ENCODE assay signal across 8 cellular contexts in genomic region chr19:18637644-18638630, GRCh38. TPM values are rescaled to one million over a fixed set of nuclear protein-coding genes. Genes with fewer than 3 reads are reported as not detected.
A peak's percentile ranks its signal among the peaks of the same experiment; 100 is the strongest.
DNase-seq lines count a peak whose midpoint lies in the region; ATAC-seq and TF ChIP-seq lines count a peak whose summit lies in the region.

No MANE protein-coding gene starts in this region.

- no TSS peak for BruUV-seq in A673 (replicated peaks; lab: Mats Ljungman, UMichigan)

- POLR2A ChIA-PET in A673 (lab: Charles Lee; ENCODE audit: low non-redundant PET): no interaction called here
- POLR2A ChIA-PET in T-cell (lab: Charles Lee): no interaction called here

- H3K27me3 Mint-ChIP-seq in T-cell (no peaks in the 10 kb centered on the region), glutamatergic neuron (ENCODE audit: unreplicated experiment) (peaks cover 18% of the 10 kb centered on the region)

- H3K27ac ChIP-seq in A673 (ENCODE audit: low read depth, low read length, poor library complexity, severe bottlenecking): peak overlapping the region; percentile 94
- peak overlapping the region in 13 of 21 experiments; percentile 56 to 91 (median 85) for H3K27ac ChIP-seq in skin epidermis

- H3K4me3 ChIP-seq in A673 (ENCODE audit: low read depth, low read length, poor library complexity, severe bottlenecking) (peak overlapping the region; percentile 99), GM12864 (ENCODE audit: low read depth, low read length) (peak overlapping the region; percentile 85), skin epidermis (peak overlapping the region; percentile 43 to 82 (median 70))

- H3K4me1 Mint-ChIP-seq in T-cell: peaks cover 32 to 39% (median 33%) of the 10 kb centered on the region in 3 donors
- H3K4me1 Mint-ChIP-seq in glutamatergic neuron (ENCODE audit: low read depth, unreplicated experiment): peaks cover 20% of the 10 kb centered on the region

- intact Hi-C loops in A673 (cut with micrococcal nuclease; ENCODE audit: unreplicated experiment): no loop called here

- H3K36me3 ChIP-seq in A673 (ENCODE audit: insufficient read depth, low read length, poor library complexity, severe bottlenecking): no peaks in the 10 kb centered on the region

- DNase-seq in A673 (ENCODE audit: low spot score) (no peak), GM12864 (ENCODE audit: low read depth) (no peak), T-cell (no peak), glutamatergic neuron (no peak), foreskin melanocyte (no peak), H4 (ENCODE audit: low spot score) (no peak)

- TF ChIP-seq CTCF in A673 (conservative IDR thresholded peaks at IDR 0.05; ENCODE audit: low read depth, low read length) (no peak), GM12864 (IDR thresholded peaks at IDR 0.05; ENCODE audit: low read depth, low read length, missing control alignments) (no peak), glutamatergic neuron (IDR thresholded peaks at IDR 0.05; ENCODE audit: partially characterized antibody, unreplicated experiment) (no peak)

- H3K4me3 Mint-ChIP-seq in T-cell: peak overlapping the region; percentile 82 to 84 (median 84)
- H3K4me3 Mint-ChIP-seq in glutamatergic neuron (ENCODE audit: unreplicated experiment): peak overlapping the region; percentile 79

- H3K27me3 ChIP-seq in A673 (replicated peaks; ENCODE audit: insufficient read depth, low read depth, low read length, poor library complexity): no peaks in the 10 kb centered on the region

- H3K9me3 Mint-ChIP-seq in T-cell (no peaks in the 10 kb centered on the region), glutamatergic neuron (ENCODE audit: unreplicated experiment) (peaks cover 20% of the 10 kb centered on the region)

- H3K4me1 ChIP-seq in A673 (ENCODE audit: insufficient read depth, low read length, poor library complexity, severe bottlenecking): peaks cover 13% of the 10 kb centered on the region

- H3K36me3 Mint-ChIP-seq in T-cell: no peaks in the 10 kb centered on the region
- no peaks in the 10 kb centered on the region for H3K36me3 Mint-ChIP-seq in glutamatergic neuron (ENCODE audit: unreplicated experiment)

- peak overlapping the region; percentile 75 to 88 for H3K27ac Mint-ChIP-seq in T-cell
- H3K27ac Mint-ChIP-seq in glutamatergic neuron (ENCODE audit: unreplicated experiment): no peak overlapping the region

- CTCF ChIA-PET in A673 (lab: Charles Lee): no interaction called here
- CTCF ChIA-PET in T-cell (lab: Charles Lee): no interaction called here

- no peaks in the 10 kb centered on the region for H3K9me3 ChIP-seq in A673 (ENCODE audit: low read depth, low read length, poor library complexity, severe bottlenecking)

- ATAC-seq in T-cell (replicated peaks in 1 of 4): no peak
- ATAC-seq in GM19023 (IDR thresholded peaks at IDR 0.05; ENCODE audit: unreplicated experiment): no peak

RNA-seq across cellular contexts. Expression of gene KLHL26, which starts 1.1 kb away (rescaled TPM):
- total RNA-seq in A673 (2021) (16.3 and 16.8 TPM in 2 replicates), T-cell (10 to 100 TPM in 4 of 5 donors, 1 to 10 TPM in 1; 8.8 to 16.4 (median 14.1) TPM), glutamatergic neuron (ENCODE audit: unreplicated experiment) (12.0 TPM)
- total RNA-seq in H4 (2014; rRNA removed; shearing (Covaris generic)): 2.3 and 5.7 TPM in 2 replicates

RNA-seq across cellular contexts. Expression of gene TMEM59L, which starts 25.3 kb away (rescaled TPM):
- total RNA-seq in A673 (2021): 9.3 and 18.0 TPM in 2 replicates
- under 1 TPM in 2 of 5 donors, not detected in 3; 0.38 to 0.40 TPM for total RNA-seq in T-cell
- 92.3 TPM for total RNA-seq in glutamatergic neuron (ENCODE audit: unreplicated experiment)
- 1.2 and 3.2 TPM in 2 replicates for total RNA-seq in H4 (2014; rRNA removed; shearing (Covaris generic))

RNA-seq across cellular contexts. Expression of gene CRLF1, which starts 31.3 kb away (rescaled TPM):
- 192 and 305 TPM in 2 replicates for total RNA-seq in A673 (2021)
- total RNA-seq in T-cell: under 1 TPM in 2 of 5 donors, not detected in 3; 0.56 to 0.73 TPM
- total RNA-seq in glutamatergic neuron (ENCODE audit: unreplicated experiment): 55.3 TPM
- 19.4 and 35.4 TPM in 2 replicates for total RNA-seq in H4 (2014; rRNA removed; shearing (Covaris generic))

RNA-seq across cellular contexts. Expression of gene CRTC1, which starts 45.5 kb away (rescaled TPM):
- total RNA-seq in A673 (2021) (18.1 and 20.3 TPM in 2 replicates), T-cell (10 to 100 TPM; 19.6 to 26.9 (median 25.0) TPM), glutamatergic neuron (ENCODE audit: unreplicated experiment) (28.8 TPM)
- total RNA-seq in H4 (2014; rRNA removed; shearing (Covaris generic)): 2.3 and 2.6 TPM in 2 replicates

RNA-seq across cellular contexts. Expression of gene REX1BD, which starts 49.3 kb away (rescaled TPM):
- 61.4 and 74.9 TPM in 2 replicates for total RNA-seq in A673 (2021)
- total RNA-seq in T-cell: 100 to 1,000 TPM in 4 of 5 donors, 10 to 100 TPM in 1; 91.8 to 166 (median 150) TPM
- 54.3 TPM for total RNA-seq in glutamatergic neuron (ENCODE audit: unreplicated experiment)
- 107 and 159 TPM in 2 replicates for total RNA-seq in H4 (2014; rRNA removed; shearing (Covaris generic))

Comparison
In these comparisons a context has a peak if more than half of its experiments do, and no peak if none do; other contexts are left out.
1. RNA of gene CRLF1, which starts 31.3 kb away (total RNA-seq): 192 to 305 TPM in A673, 55.3 TPM in glutamatergic neuron (single experiment) and 19.4 to 35.4 TPM in H4; 0.56 to 0.73 TPM in T-cell; every median in the first group is over 10 times any median in the second.
2. Peak in every context shown above with its lines, with median percentiles within 50 percentile points of each other: H3K4me3 ChIP-seq.